Comparison of ENCODE assay signal across 22 cellular contexts in the genomic region with DNA sequence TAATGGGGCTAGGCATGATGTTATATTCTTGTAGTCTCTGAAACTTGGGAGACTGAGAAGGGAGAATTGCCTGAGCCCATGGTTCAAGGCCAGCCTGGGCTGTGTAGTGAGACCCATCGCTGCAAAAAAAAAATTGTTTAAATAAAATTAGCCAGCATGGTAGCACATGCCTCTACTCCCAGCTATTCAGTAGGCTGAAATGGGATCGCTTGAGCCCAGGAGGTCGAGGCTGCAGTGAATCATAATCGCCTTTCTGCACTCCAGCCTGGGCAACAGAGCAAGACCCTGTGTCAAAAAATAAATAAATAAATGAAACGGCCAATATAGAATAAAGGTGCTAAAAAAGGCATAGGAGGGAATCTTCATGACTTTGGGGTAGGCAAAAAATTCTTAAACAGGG. TPM values are rescaled to one million over a fixed set of nuclear protein-coding genes. Genes with fewer than 3 reads are reported as not detected.
DNase-seq lines count a peak whose midpoint lies in the region; ATAC-seq, FAIRE-seq and TF ChIP-seq lines count a peak whose summit lies in the region.
"Had no signal": no experiment of that assay in that cellular context is flagged by ENCODE, and none has a peak within 500 bp of the region (broad histone marks: within the 10 kb centered on the region; RNA-seq: fewer than 3 reads in every experiment).

No MANE protein-coding gene starts in this region.

- no peak for TF ChIP-seq EP300 in GM12878 (IDR thresholded peaks at IDR 0.05; ENCODE audit: borderline replicate concordance in 1 of 2, control insufficient read depth in 1 of 2, low read depth in 2 of 2, low read length in 2 of 2)

- H3K36me3 ChIP-seq in Karpas-422 (ENCODE audit: insufficient read depth, low read length): no peaks in the 10 kb centered on the region
- no peaks in the 10 kb centered on the region for H3K36me3 ChIP-seq in GM12878 (ENCODE audit: control insufficient read depth in 2 of 2, insufficient read depth in 2 of 2, low read length in 1 of 2)
- H3K36me3 ChIP-seq in neural progenitor cell: no peaks in the 10 kb centered on the region
- H3K36me3 ChIP-seq: HAP-1, stomach, upper lobe of left lung had no signal

- RAD21 ChIA-PET in GM12878 (lab: Charles Lee; ENCODE audit: unreplicated experiment): no interaction called here

- 69% methylated on average over 5 of the region's 5 CpGs for WGBS in GM12878 (ENCODE audit: insufficient coverage, insufficient replicate concordance, low lambda C conversion rate, missing lambda C conversion rate)

- CTCF ChIA-PET in GM12878 (lab: Yijun Ruan, JAX): no interaction called here

- H2AFZ ChIP-seq in Karpas-422 (ENCODE audit: low read length) (no peak overlapping the region), GM12878 (ENCODE audit: control insufficient read depth, low read depth, low read length) (no peak overlapping the region), neural progenitor cell (replicated peaks) (no peak overlapping the region)

- H3K4me3 Mint-ChIP-seq in activated T-cell treated with anti-CD3 and anti-CD28 coated beads, Interleukin-2, amount 50 U/mL, for 72 hours: peak overlapping the region in 1 of 2 donors; percentile 57
- peak overlapping the region; percentile 23 for H3K4me3 Mint-ChIP-seq in stimulated activated effector memory CD8-positive, alpha-beta T cell treated with anti-CD3 and anti-CD28 coated beads, Interleukin-12 subunit alpha, Interleukin-12 subunit beta, amount 100 ng/mL, for 72 hours
- no peak overlapping the region for H3K4me3 Mint-ChIP-seq in neural progenitor cell

- intact Hi-C loops in GM12878 (cut with micrococcal nuclease; ENCODE audit: unreplicated experiment): no loop called here

- H3K9me2 ChIP-seq in Karpas-422 (replicated peaks; ENCODE audit: insufficient read depth, low read length): no peaks in the 10 kb centered on the region

- H3K79me2 ChIP-seq in Karpas-422 (ENCODE audit: low read length): peaks cover 52% of the 10 kb centered on the region
- peaks cover 3% of the 10 kb centered on the region for H3K79me2 ChIP-seq in GM12878 (ENCODE audit: control insufficient read depth, insufficient read depth, low read length)
- H3K79me2 ChIP-seq in neural progenitor cell (ENCODE audit: low read depth): peaks cover 5% of the 10 kb centered on the region

- H3K27me3 Mint-ChIP-seq in activated T-cell treated with anti-CD3 and anti-CD28 coated beads, Interleukin-2, amount 50 U/mL, for 72 hours (ENCODE audit: low read depth): no peaks in the 10 kb centered on the region
- H3K27me3 Mint-ChIP-seq in neural progenitor cell (ENCODE audit: insufficient read depth, low read depth): peaks cover 3% of the 10 kb centered on the region

- POLR2A ChIA-PET in GM12878 (lab: Charles Lee): interaction anchor here (1.8 kb wide), 1 partner anchor 9 kb away, joined by 4 read pairs; no protein-coding TSS in a partner anchor

- no peak for FAIRE-seq in GM12878 (lab: Jason Lieb, UNC)
- FAIRE-seq: A549, HTR-8/SVneo had no signal

- H3K4me2 ChIP-seq in Karpas-422 (ENCODE audit: low read depth, low read length, poor library complexity, severe bottlenecking) (no peak overlapping the region), GM12878 (ENCODE audit: control insufficient read depth, insufficient read depth) (peak overlapping the region; percentile 85), neural progenitor cell (no peak overlapping the region)
- H3K4me2 ChIP-seq: A549 had no signal

- no TSS peak for BruUV-seq in GM12878 (replicated peaks; lab: Mats Ljungman, UMichigan)

- no peak for TF ChIP-seq CTCF in GM12878 (IDR thresholded peaks at IDR 0.05 in 2 of 3, conservative IDR thresholded peaks at IDR 0.05 in 1 of 3; ENCODE audit: control insufficient read depth in 2 of 3, extremely low read depth in 1 of 3, insufficient read depth in 1 of 3, low read depth in 3 of 3, low read length in 3 of 3)
- TF ChIP-seq CTCF in neural progenitor cell (IDR thresholded peaks at IDR 0.05): no peak

- H3K27ac ChIP-seq in Karpas-422 (ENCODE audit: low read length) (peak overlapping the region; percentile 96), GM12878 (ENCODE audit: control insufficient read depth, insufficient read depth) (peak overlapping the region; percentile 82), neural progenitor cell (no peak overlapping the region)
- H3K27ac ChIP-seq: A549, stomach had no signal

- H3K36me3 Mint-ChIP-seq in activated T-cell treated with anti-CD3 and anti-CD28 coated beads, Interleukin-2, amount 50 U/mL, for 72 hours (ENCODE audit: insufficient read depth in 2 of 2): no peaks in the 10 kb centered on the region
- H3K36me3 Mint-ChIP-seq in stimulated activated effector memory CD8-positive, alpha-beta T cell treated with anti-CD3 and anti-CD28 coated beads, Interleukin-12 subunit alpha, Interleukin-12 subunit beta, amount 100 ng/mL, for 72 hours: no peaks in the 10 kb centered on the region
- peaks cover 3% of the 10 kb centered on the region for H3K36me3 Mint-ChIP-seq in neural progenitor cell

- in situ Hi-C loops in GM12878 (cut with MboI): no loop called here

- peaks cover 38% of the 10 kb centered on the region for H3K4me1 Mint-ChIP-seq in activated T-cell treated with anti-CD3 and anti-CD28 coated beads, Interleukin-2, amount 50 U/mL, for 72 hours (ENCODE audit: low read depth)
- peaks cover 23% of the 10 kb centered on the region for H3K4me1 Mint-ChIP-seq in stimulated activated effector memory CD8-positive, alpha-beta T cell treated with anti-CD3 and anti-CD28 coated beads, Interleukin-12 subunit alpha, Interleukin-12 subunit beta, amount 100 ng/mL, for 72 hours
- no peaks in the 10 kb centered on the region for H3K4me1 Mint-ChIP-seq in neural progenitor cell

- no peak for ATAC-seq in activated T-cell treated with anti-CD3 and anti-CD28 coated beads, Interleukin-2, amount 50 U/mL, for 72 hours (replicated peaks in 1 of 2)
- ATAC-seq in GM12878: no peak
- ATAC-seq in stimulated activated effector memory CD8-positive, alpha-beta T cell treated with anti-CD3 and anti-CD28 coated beads, Interleukin-12 subunit alpha, Interleukin-12 subunit beta, amount 100 ng/mL, for 72 hours: no peak
- ATAC-seq: A549, PC-3 had no signal

- no peaks in the 10 kb centered on the region for H3F3A ChIP-seq in neural progenitor cell (ENCODE audit: low read depth)

- TF ChIP-seq POLR2A in GM12878 (IDR thresholded peaks at IDR 0.05; ENCODE audit: low read depth, low read length): no peak

- H3K4me1 ChIP-seq in Karpas-422 (ENCODE audit: low read length) (peaks cover 69% of the 10 kb centered on the region), GM12878 (ENCODE audit: control insufficient read depth, insufficient read depth, low read length) (peaks cover 41% of the 10 kb centered on the region), neural progenitor cell (no peaks in the 10 kb centered on the region)
- H3K4me1 ChIP-seq: A549 had no signal

- H3K4me3 ChIP-seq in Karpas-422 (ENCODE audit: low read length) (no peak overlapping the region), GM12878 (no peak overlapping the region), neural progenitor cell (no peak overlapping the region)
- H3K4me3 ChIP-seq: A549, HAP-1, stomach, upper lobe of left lung had no signal

- no peaks in the 10 kb centered on the region for H4K20me1 ChIP-seq in Karpas-422 (ENCODE audit: insufficient read depth, low read depth, low read length)
- H4K20me1 ChIP-seq in GM12878 (ENCODE audit: control insufficient read depth, insufficient read depth): no peaks in the 10 kb centered on the region
- H4K20me1 ChIP-seq in neural progenitor cell (ENCODE audit: low read depth): peaks cover 13% of the 10 kb centered on the region

- no peaks in the 10 kb centered on the region for H3K9me3 Mint-ChIP-seq in activated T-cell treated with anti-CD3 and anti-CD28 coated beads, Interleukin-2, amount 50 U/mL, for 72 hours
- no peaks in the 10 kb centered on the region for H3K9me3 Mint-ChIP-seq in stimulated activated effector memory CD8-positive, alpha-beta T cell treated with anti-CD3 and anti-CD28 coated beads, Interleukin-12 subunit alpha, Interleukin-12 subunit beta, amount 100 ng/mL, for 72 hours
- H3K9me3 Mint-ChIP-seq in neural progenitor cell: no peaks in the 10 kb centered on the region

- no peak for DNase-seq in activated T-cell treated with anti-CD3 and anti-CD28 coated beads, Interleukin-2, amount 50 U/mL, for 72 hours
- DNase-seq in activated T-cell treated with anti-CD3 and anti-CD28 coated beads, Interleukin-2, amount 50 U/mL, for 48 hours: no peak
- DNase-seq in Karpas-422 (no peak), GM12878 (ENCODE audit: low read depth, low spot score) (no peak), superior temporal gyrus (ENCODE audit: extremely low spot score) (no peak), NCI-H446 treated with DMSO at 0.1 percent for 48 hours (lab: John Stamatoyannopoulos, UW) (no peak), neural progenitor cell (ENCODE audit: low spot score) (no peak)
- no peak for DNase-seq in stimulated activated effector memory CD8-positive, alpha-beta T cell treated with anti-CD3 and anti-CD28 coated beads, Interleukin-12 subunit alpha, Interleukin-12 subunit beta, amount 100 ng/mL, for 72 hours (ENCODE audit: low spot score in 2 of 2)
- DNase-seq: activated gamma-delta T cell treated with Interleukin-2 at 50 U/mL for 16 hours; GDM1; NCI-H1092 treated with DMSO at 0.1 percent for 48 hours; NCI-H2029; NCI-H226; PC-3; retina; SHP77; stimulated activated CD4-positive, alpha-beta T cell treated with anti-CD3 and anti-CD28 coated beads, Interleukin-4, amount 100 ng/mL, for 24 hours; stomach; upper lobe of left lung had no signal

- TF ChIP-seq RAD21 in GM12878 (IDR thresholded peaks at IDR 0.05; ENCODE audit: insufficient read depth, low read depth, low read length): no peak

- SMC1A ChIA-PET in GM12878 (lab: Charles Lee; ENCODE audit: uncharacterized antibody, unreplicated experiment): interaction anchor here (1.1 to 1.2 kb wide), 2 partner anchors 11 to 14 kb away, joined by 3 read pairs; partner anchors contain the start of gene SLX4

- H3K27ac Mint-ChIP-seq in activated T-cell treated with anti-CD3 and anti-CD28 coated beads, Interleukin-2, amount 50 U/mL, for 72 hours: peak overlapping the region; percentile 72
- H3K27ac Mint-ChIP-seq in stimulated activated effector memory CD8-positive, alpha-beta T cell treated with anti-CD3 and anti-CD28 coated beads, Interleukin-12 subunit alpha, Interleukin-12 subunit beta, amount 100 ng/mL, for 72 hours: peak overlapping the region; percentile 70
- no peak overlapping the region for H3K27ac Mint-ChIP-seq in neural progenitor cell

- H3K9ac ChIP-seq in Karpas-422 (ENCODE audit: low read length) (no peak overlapping the region), GM12878 (ENCODE audit: control insufficient read depth, insufficient read depth, low read length) (no peak overlapping the region), neural progenitor cell (no peak overlapping the region)

- no peaks in the 10 kb centered on the region for H3K9me3 ChIP-seq in Karpas-422 (ENCODE audit: low read length)
- H3K9me3 ChIP-seq in GM12878 (replicated peaks; ENCODE audit: control insufficient read depth, insufficient read depth, low read length): no peaks in the 10 kb centered on the region
- H3K9me3 ChIP-seq in neural progenitor cell (ENCODE audit: low read depth): no peaks in the 10 kb centered on the region
- H3K9me3 ChIP-seq: A549, HAP-1, stomach, upper lobe of left lung had no signal

- H3K27me3 ChIP-seq in Karpas-422 (ENCODE audit: low read length) (no peaks in the 10 kb centered on the region), GM12878 (replicated peaks in 1 of 2; ENCODE audit: control insufficient read depth in 2 of 2, insufficient read depth in 2 of 2, low read length in 1 of 2) (no peaks in the 10 kb centered on the region), neural progenitor cell (no peaks in the 10 kb centered on the region)
- H3K27me3 ChIP-seq: stomach, upper lobe of left lung had no signal

RNA-seq across cellular contexts. Expression of gene SLX4, which starts 13.9 kb away (rescaled TPM):
- total RNA-seq in activated T-cell treated with anti-CD3 and anti-CD28 coated beads, Interleukin-2, amount 50 U/mL, for 72 hours: 10 to 100 TPM; 12.6 to 15.7 TPM
- 9.1 and 12.7 TPM in 2 replicates for total RNA-seq in Karpas-422 (2014; rRNA removed; shearing (Covaris generic); ENCODE audit: low replicate concordance)
- 39.7 and 42.6 TPM in 2 replicates for total RNA-seq in GM12878 (2013; cell fraction: nucleolus; rRNA removed)
- total RNA-seq in GM12878 (2014; rRNA removed) (6.0 and 6.1 TPM in 2 replicates), GM12878 (2014; rRNA removed; fragmentation: Illumina TruSeq; extraction: Trizol) (4.7 and 5.1 TPM in 2 replicates), GM12878 (2021) (12.3 and 12.4 TPM in 2 replicates), neural progenitor cell (ENCODE audit: low replicate concordance) (7.7 and 13.0 TPM in 2 replicates)
- polyA plus RNA-seq in GM12878 (2011; ENCODE audit: low read depth): 2.5 TPM
- polyA plus RNA-seq in GM12878 (2011; rRNA removed) (2.7 and 3.3 TPM in 2 replicates), GM12878 (2014; fragmentation: Illumina TruSeq; extraction: Trizol) (6.9 and 8.0 TPM in 2 replicates), GM12878 (2014; fragmentation: Nextera tagmentation; extraction: Ambion mirVana) (under 1 TPM; 0.18 to 0.47 TPM), GM12878 (2014; rRNA removed) (8.3 and 8.4 TPM in 2 replicates), GM12878 (2016; fragmentation: Nextera tagmentation; extraction: Ambion mirVana) (1 to 10 TPM; 4.1 to 4.5 TPM)
- 3.5 and 3.6 TPM in 2 replicates for polyA plus RNA-seq in GM12878 (2011; cell fraction: cytosol; rRNA removed)
- 10.3 and 17.8 TPM in 2 replicates for polyA plus RNA-seq in GM12878 (2011; cell fraction: nucleus; rRNA removed)
- 5.4 and 5.7 TPM in 2 replicates for polyA plus RNA-seq in GM12878 (2012)
- 5.3 and 6.8 TPM in 2 replicates for polyA minus RNA-seq in GM12878 (2011; rRNA and poly(A)+ RNA removed)
- 2.4 and 3.7 TPM in 2 replicates for polyA minus RNA-seq in GM12878 (2011; cell fraction: cytosol; rRNA and poly(A)+ RNA removed)
- 4.4 and 8.1 TPM in 2 replicates for polyA minus RNA-seq in GM12878 (2011; cell fraction: nucleus; rRNA and poly(A)+ RNA removed)

RNA-seq across cellular contexts. Expression of gene DNASE1, which starts 29.2 kb away (rescaled TPM):
- total RNA-seq in activated T-cell treated with anti-CD3 and anti-CD28 coated beads, Interleukin-2, amount 50 U/mL, for 72 hours: 10 to 100 TPM; 19.4 to 21.3 TPM
- 22.9 and 46.1 TPM in 2 replicates for total RNA-seq in Karpas-422 (2014; rRNA removed; shearing (Covaris generic); ENCODE audit: low replicate concordance)
- total RNA-seq in GM12878 (2013; cell fraction: nucleolus; rRNA removed): 67.9 and 71.9 TPM in 2 replicates
- total RNA-seq in GM12878 (2014; rRNA removed) (9.4 and 9.9 TPM in 2 replicates), GM12878 (2014; rRNA removed; fragmentation: Illumina TruSeq; extraction: Trizol) (4.8 and 7.0 TPM in 2 replicates), GM12878 (2021) (7.9 and 8.3 TPM in 2 replicates), neural progenitor cell (ENCODE audit: low replicate concordance) (22.8 and 33.0 TPM in 2 replicates)
- 4.2 TPM for polyA plus RNA-seq in GM12878 (2011; ENCODE audit: low read depth)
- polyA plus RNA-seq in GM12878 (2011; rRNA removed) (6.3 and 8.7 TPM in 2 replicates), GM12878 (2014; fragmentation: Illumina TruSeq; extraction: Trizol) (4.6 and 7.3 TPM in 2 replicates), GM12878 (2014; fragmentation: Nextera tagmentation; extraction: Ambion mirVana) (1 to 10 TPM in 1 of 2 experiments, under 1 TPM in 1; 0.23 to 1.7 TPM), GM12878 (2014; rRNA removed) (12.0 and 15.1 TPM in 2 replicates), GM12878 (2016; fragmentation: Nextera tagmentation; extraction: Ambion mirVana) (1 to 10 TPM; 7.6 to 9.2 TPM)
- 8.8 and 11.9 TPM in 2 replicates for polyA plus RNA-seq in GM12878 (2011; cell fraction: cytosol; rRNA removed)
- polyA plus RNA-seq in GM12878 (2011; cell fraction: nucleus; rRNA removed): 33.3 and 41.6 TPM in 2 replicates
- polyA plus RNA-seq in GM12878 (2012): 6.4 and 10.5 TPM in 2 replicates
- 10.2 and 21.3 TPM in 2 replicates for polyA minus RNA-seq in GM12878 (2011; rRNA and poly(A)+ RNA removed)
- polyA minus RNA-seq in GM12878 (2011; cell fraction: cytosol; rRNA and poly(A)+ RNA removed): 4.1 and 4.9 TPM in 2 replicates
- polyA minus RNA-seq in GM12878 (2011; cell fraction: nucleus; rRNA and poly(A)+ RNA removed): 11.5 and 18.0 TPM in 2 replicates

RNA-seq across cellular contexts. Expression of gene NLRC3, which starts 48.1 kb away (rescaled TPM):
- total RNA-seq in activated T-cell treated with anti-CD3 and anti-CD28 coated beads, Interleukin-2, amount 50 U/mL, for 72 hours: 10 to 100 TPM; 24.1 to 28.8 TPM
- 22.4 and 31.5 TPM in 2 replicates for total RNA-seq in Karpas-422 (2014; rRNA removed; shearing (Covaris generic); ENCODE audit: low replicate concordance)
- total RNA-seq in GM12878 (2013; cell fraction: nucleolus; rRNA removed): 18.8 and 19.2 TPM in 2 replicates
- total RNA-seq in GM12878 (2014; rRNA removed) (14.1 and 15.0 TPM in 2 replicates), GM12878 (2014; rRNA removed; fragmentation: Illumina TruSeq; extraction: Trizol) (7.9 and 8.2 TPM in 2 replicates), GM12878 (2021) (17.8 and 18.2 TPM in 2 replicates), neural progenitor cell (ENCODE audit: low replicate concordance) (0.25 TPM in 1 of 2 replicates, not detected in the other)
- polyA plus RNA-seq in GM12878 (2011; ENCODE audit: low read depth): 4.9 TPM
- polyA plus RNA-seq in GM12878 (2011; rRNA removed) (6.7 and 6.8 TPM in 2 replicates), GM12878 (2014; fragmentation: Illumina TruSeq; extraction: Trizol) (9.2 and 9.4 TPM in 2 replicates), GM12878 (2014; fragmentation: Nextera tagmentation; extraction: Ambion mirVana) (1 to 10 TPM; 2.2 to 2.4 TPM), GM12878 (2014; rRNA removed) (11.1 and 11.2 TPM in 2 replicates), GM12878 (2016; fragmentation: Nextera tagmentation; extraction: Ambion mirVana) (1 to 10 TPM; 6.1 to 6.9 TPM)
- polyA plus RNA-seq in GM12878 (2011; cell fraction: cytosol; rRNA removed): 6.4 and 7.8 TPM in 2 replicates
- 9.2 and 11.5 TPM in 2 replicates for polyA plus RNA-seq in GM12878 (2011; cell fraction: nucleus; rRNA removed)
- 7.0 and 7.7 TPM in 2 replicates for polyA plus RNA-seq in GM12878 (2012)
- polyA minus RNA-seq in GM12878 (2011; rRNA and poly(A)+ RNA removed): 4.2 and 12.5 TPM in 2 replicates
- polyA minus RNA-seq in GM12878 (2011; cell fraction: cytosol; rRNA and poly(A)+ RNA removed): 4.5 and 6.1 TPM in 2 replicates
- 8.1 and 12.9 TPM in 2 replicates for polyA minus RNA-seq in GM12878 (2011; cell fraction: nucleus; rRNA and poly(A)+ RNA removed)
- total RNA-seq: PC-3 had no signal
